Comparison of ENCODE assay signal across 8 cellular contexts in genomic region chr17:43006639-43007551, GRCh38. TPM values are rescaled to one million over a fixed set of nuclear protein-coding genes. Genes with fewer than 3 reads are reported as not detected.
DNase-seq lines count a peak whose midpoint lies in the region; ATAC-seq and TF ChIP-seq lines count a peak whose summit lies in the region.

Gene IFI35 (plus strand): TSS chr17:43006784. CDS start chr17:43006948, 164 bp downstream.

- peaks cover 7% of the 10 kb centered on the region for H3K36me3 Mint-ChIP-seq in chondrocyte (ENCODE audit: low read depth)

- peak; percentile 67 for TF ChIP-seq CTCF in chondrocyte (IDR thresholded peaks at IDR 0.05)

- peak within 1 kb of the TSS; percentile 87 for H3K27ac ChIP-seq in layer of hippocampus (ENCODE audit: low read depth, low read length)

- H3K4me1 Mint-ChIP-seq in chondrocyte (ENCODE audit: low read depth), result peaks cover 28% of the 10 kb centered on the region

- peak within 1 kb of the TSS; percentile 91 for H3K4me3 Mint-ChIP-seq in chondrocyte (ENCODE audit: unreplicated experiment)

- H3K27me3 ChIP-seq in layer of hippocampus (ENCODE audit: control insufficient read depth, insufficient read depth, low read length), result no peaks in the 10 kb centered on the region

- no peaks in the 10 kb centered on the region for H3K27me3 Mint-ChIP-seq in chondrocyte (ENCODE audit: low read depth)

- DNase-seq in GM04503 (ENCODE audit: low read depth) (peak; percentile 36), NCI-H2227 (lab: John Stamatoyannopoulos, UW; ENCODE audit: unreplicated experiment) (peak; percentile 82), chondrocyte (ENCODE audit: low spot score) (peak; percentile 78), NCI-H1930 (lab: John Stamatoyannopoulos, UW) (no peak)
- peak; percentile 82 to 86 for DNase-seq in activated CD4-positive, alpha-beta T cell treated with anti-CD3 and anti-CD28 coated beads for 4 hours
- DNase-seq in stimulated activated CD4-positive, alpha-beta T cell treated with anti-CD3 and anti-CD28 coated beads, Interleukin-2, amount 100 ng/mL, for 24 hours, result peak; percentile 85

- H3K27ac Mint-ChIP-seq in chondrocyte (ENCODE audit: unreplicated experiment), result peak within 1 kb of the TSS; percentile 99

- H3K9me3 Mint-ChIP-seq in chondrocyte (ENCODE audit: low read depth), result no peaks in the 10 kb centered on the region

- peak; percentile 76 for ATAC-seq in HG02571 (IDR thresholded peaks at IDR 0.05; ENCODE audit: unreplicated experiment)

RNA-seq across cellular contexts. Expression of gene IFI35, which starts in this region (rescaled TPM):
- total RNA-seq in chondrocyte, result 9.0 to 20.9 TPM (median 12.8 TPM) in 3 replicates

Comparison
In these comparisons a context has a peak if more than half of its experiments do, and no peak if none do; other contexts are left out.
1. DNase-seq: peak in GM04503 (single experiment), NCI-H2227 (single experiment), activated CD4-positive, alpha-beta T cell treated with anti-CD3 and anti-CD28 coated beads for 4 hours (2 of 2), chondrocyte (single experiment) and stimulated activated CD4-positive, alpha-beta T cell treated with anti-CD3 and anti-CD28 coated beads, Interleukin-2, amount 100 ng/mL, for 24 hours (2 of 2); none in NCI-H1930 (0 of 2).